ENCODE assay signal across 10 cellular contexts in genomic region chr12:6364037-6364360, GRCh38. TPM values are rescaled to one million over a fixed set of nuclear protein-coding genes. Genes with fewer than 3 reads are reported as not detected.
A peak's percentile ranks its signal among the peaks of the same experiment; 100 is the strongest.
DNase-seq lines count a peak whose midpoint lies in the region; ATAC-seq and TF ChIP-seq lines count a peak whose summit lies in the region.
"Had no signal": no experiment of that assay in that cellular context is flagged by ENCODE, and none has a peak within 500 bp of the region (broad histone marks: within the 10 kb centered on the region; RNA-seq: fewer than 3 reads in every experiment).

No MANE protein-coding gene starts in this region.

- H3K9ac ChIP-seq in BLaER1 (peak overlapping the region; percentile 63), neural progenitor cell (no peak overlapping the region)

- no peak overlapping the region for H2AFZ ChIP-seq in neural progenitor cell (replicated peaks)

- H3K36me3 ChIP-seq in BLaER1 (no peaks in the 10 kb centered on the region), neural progenitor cell (no peaks in the 10 kb centered on the region)

- H4K20me1 ChIP-seq in BLaER1, result no peaks in the 10 kb centered on the region
- H4K20me1 ChIP-seq in neural progenitor cell (ENCODE audit: low read depth), result no peaks in the 10 kb centered on the region

- peaks cover 8% of the 10 kb centered on the region; the same call in 1 of the 2 replicates for H3K27me3 ChIP-seq in BLaER1
- H3K27me3 ChIP-seq in neural progenitor cell, result no peaks in the 10 kb centered on the region

- peaks cover 38% of the 10 kb centered on the region for H3K4me1 Mint-ChIP-seq in T-helper 1 cell treated with Interleukin-12 subunit alpha and Interleukin-12 subunit beta and Interleukin-4 antibody, amounts not matched to agents 30 μg/mL and 1 μg/mL, for 36 hours (ENCODE audit: low read depth)
- H3K4me1 Mint-ChIP-seq in neural progenitor cell, result peaks cover 13% of the 10 kb centered on the region

- TF ChIP-seq CTCF in neural progenitor cell (IDR thresholded peaks at IDR 0.05), result no peak

- no peaks in the 10 kb centered on the region for H3K9me3 Mint-ChIP-seq in T-helper 1 cell treated with Interleukin-12 subunit alpha and Interleukin-12 subunit beta and Interleukin-4 antibody, amounts not matched to agents 30 μg/mL and 1 μg/mL, for 36 hours
- H3K9me3 Mint-ChIP-seq in neural progenitor cell, result no peaks in the 10 kb centered on the region

- H3K9me3 ChIP-seq in BLaER1, result no peaks in the 10 kb centered on the region
- H3K9me3 ChIP-seq in neural progenitor cell (ENCODE audit: low read depth), result no peaks in the 10 kb centered on the region

- DNase-seq in neural progenitor cell (ENCODE audit: low spot score) (no peak), 8988T (no peak), anterior cingulate cortex (lab: John Stamatoyannopoulos, UW) (no peak), SHP77 (lab: John Stamatoyannopoulos, UW) (no peak)

- peak overlapping the region; percentile 71 for H3K4me3 Mint-ChIP-seq in T-helper 1 cell treated with Interleukin-12 subunit alpha and Interleukin-12 subunit beta and Interleukin-4 antibody, amounts not matched to agents 30 μg/mL and 1 μg/mL, for 36 hours
- H3K4me3 Mint-ChIP-seq in neural progenitor cell, result peak overlapping the region; percentile 18

- H3K36me3 Mint-ChIP-seq in T-helper 1 cell treated with Interleukin-12 subunit alpha and Interleukin-12 subunit beta and Interleukin-4 antibody, amounts not matched to agents 30 μg/mL and 1 μg/mL, for 36 hours (ENCODE audit: low read depth), result no peaks in the 10 kb centered on the region
- no peaks in the 10 kb centered on the region for H3K36me3 Mint-ChIP-seq in neural progenitor cell
- H3K36me3 Mint-ChIP-seq: memory B cell had no signal

- H3K27ac Mint-ChIP-seq in T-helper 1 cell treated with Interleukin-12 subunit alpha and Interleukin-12 subunit beta and Interleukin-4 antibody, amounts not matched to agents 30 μg/mL and 1 μg/mL, for 36 hours, result peak overlapping the region; percentile 60
- H3K27ac Mint-ChIP-seq in neural progenitor cell, result no peak overlapping the region
- H3K27ac Mint-ChIP-seq: memory B cell had no signal

- H3K79me2 ChIP-seq in neural progenitor cell (ENCODE audit: low read depth), result peaks cover 9% of the 10 kb centered on the region

- H3K4me3 ChIP-seq in BLaER1 (peak overlapping the region; percentile 65), neural progenitor cell (peak overlapping the region; percentile 63)

- no peaks in the 10 kb centered on the region for H3K27me3 Mint-ChIP-seq in T-helper 1 cell treated with Interleukin-12 subunit alpha and Interleukin-12 subunit beta and Interleukin-4 antibody, amounts not matched to agents 30 μg/mL and 1 μg/mL, for 36 hours (ENCODE audit: low read depth)
- peaks cover 18% of the 10 kb centered on the region for H3K27me3 Mint-ChIP-seq in neural progenitor cell (ENCODE audit: insufficient read depth, low read depth)

- H3K27ac ChIP-seq in BLaER1 (no peak overlapping the region), neural progenitor cell (no peak overlapping the region)

- H3K4me2 ChIP-seq in BLaER1 (peak overlapping the region; percentile 85), neural progenitor cell (peak overlapping the region; percentile 77)

- peaks cover 10% of the 10 kb centered on the region for H3F3A ChIP-seq in neural progenitor cell (ENCODE audit: low read depth)

- H3K4me1 ChIP-seq in BLaER1, result peaks cover 52% of the 10 kb centered on the region
- no peaks in the 10 kb centered on the region for H3K4me1 ChIP-seq in neural progenitor cell

- peak; percentile 42 for ATAC-seq in esophagus mucosa
- ATAC-seq in HG02884 (IDR thresholded peaks at IDR 0.05; ENCODE audit: unreplicated experiment), result no peak

RNA-seq across cellular contexts. Expression of gene SCNN1A, which starts 11.4 kb away (rescaled TPM):
- total RNA-seq in esophagus mucosa (142 TPM), neural progenitor cell (ENCODE audit: low replicate concordance) (1.2 and 5.0 TPM in 2 replicates)

RNA-seq across cellular contexts. Expression of gene LTBR, which starts 20.0 kb away (rescaled TPM):
- total RNA-seq in esophagus mucosa, result 84.2 TPM
- 0.25 TPM in 1 of 2 replicates, not detected in the other for total RNA-seq in neural progenitor cell (ENCODE audit: low replicate concordance)

RNA-seq across cellular contexts. Expression of gene TNFRSF1A, which starts 22.1 kb away (rescaled TPM):
- total RNA-seq in esophagus mucosa (99.3 TPM), neural progenitor cell (ENCODE audit: low replicate concordance) (21.8 and 24.7 TPM in 2 replicates)

RNA-seq across cellular contexts. Expression of gene PLEKHG6, which starts 53.5 kb away (rescaled TPM):
- total RNA-seq in esophagus mucosa, result 21.1 TPM
- total RNA-seq in neural progenitor cell (ENCODE audit: low replicate concordance), result 0.86 and 1.7 TPM in 2 replicates
- total RNA-seq: HT1080 had no signal

Comparison
In these comparisons a context has a peak if more than half of its experiments do, and no peak if none do; other contexts are left out.
1. RNA of gene SCNN1A, which starts 11.4 kb away (total RNA-seq): 142 TPM in esophagus mucosa (single experiment); 1.2 to 5.0 TPM in neural progenitor cell; every median in the first group is over 10 times any median in the second.
2. RNA of gene LTBR, which starts 20.0 kb away (total RNA-seq): 84.2 TPM in esophagus mucosa (single experiment); 0.25 TPM in neural progenitor cell; every median in the first group is over 10 times any median in the second.